Comparison of ENCODE assay signal across 22 cellular contexts in genomic region chr1:113630340-113631327, GRCh38.
"Had no signal": no experiment of that assay in that cellular context is flagged by ENCODE, and none has a peak within 500 bp of the region (broad histone marks: within the 10 kb centered on the region; RNA-seq: fewer than 3 reads in every experiment).

No MANE protein-coding gene starts in this region.

- H3K4me1 ChIP-seq: gastrocnemius medialis, heart right ventricle, neural progenitor cell, sigmoid colon, spleen, testis, upper lobe of left lung had no signal

- H3K27me3 ChIP-seq: gastrocnemius medialis, heart right ventricle, neural progenitor cell, ovary, sigmoid colon, spleen, testis, upper lobe of left lung had no signal

- H3K4me2 ChIP-seq: neural progenitor cell had no signal

- H3K4me3 ChIP-seq: gastrocnemius medialis, heart right ventricle, neural progenitor cell, ovary, sigmoid colon, spleen, testis, upper lobe of left lung had no signal

- DNase-seq: activated CD4-positive, alpha-beta memory T cell treated with anti-CD3 and anti-CD28 coated beads for 36 hours; activated CD4-positive, alpha-beta T cell treated with anti-CD3 and anti-CD28 coated beads for 36 hours; activated naive CD4-positive, alpha-beta T cell; activated naive CD8-positive, alpha-beta T cell treated with anti-CD3 and anti-CD28 coated beads, Interleukin-2, amount 50 U/mL, for 24 hours; aorta; cerebellar nuclear complex; cortex of kidney; gastrocnemius medialis; heart right ventricle; immature natural killer cell; left ventricle myocardium superior; naive thymus-derived CD4-positive, alpha-beta T cell; ovary; sigmoid colon; spleen; stimulated activated CD4-positive, alpha-beta T cell treated with anti-CD3 and anti-CD28 coated beads, Interleukin-4, amount 100 ng/mL, for 4 hours; testis; upper lobe of left lung had no signal

- ATAC-seq: activated CD4-positive, alpha-beta T cell treated with anti-CD3 and anti-CD28 coated beads for 36 hours; activated naive CD8-positive, alpha-beta T cell treated with anti-CD3 and anti-CD28 coated beads, Interleukin-2, amount 50 U/mL, for 24 hours; activated T-helper 17 cell treated with anti-CD3 and anti-CD28 coated beads, Interleukin-2, amount 50 U/mL, for 72 hours; esophagus mucosa; gastrocnemius medialis; heart right ventricle; left ventricle myocardium superior; naive thymus-derived CD4-positive, alpha-beta T cell; stimulated activated memory B cell treated with anti-CD40 and anti-IgM and Interleukin-4, amounts not matched to agents 10 μg/mL and 1 μg/mL and 100 μg/mL, for 72 hours had no signal

- H3K27ac ChIP-seq: gastrocnemius medialis, heart right ventricle, neural progenitor cell, ovary, sigmoid colon, spleen, testis, upper lobe of left lung had no signal

- H3K9me3 ChIP-seq: gastrocnemius medialis, testis had no signal

- H3K9ac ChIP-seq: neural progenitor cell had no signal

- H2AFZ ChIP-seq: neural progenitor cell had no signal

- H3K36me3 ChIP-seq: gastrocnemius medialis, neural progenitor cell, ovary, sigmoid colon had no signal
